20 cellular contexts compared by ENCODE assay signal in genomic region chr3:43391621-43392020, GRCh38.
DNase-seq lines count a peak whose midpoint lies in the region; ATAC-seq and TF ChIP-seq lines count a peak whose summit lies in the region.
"Had no signal": no experiment of that assay in that cellular context is flagged by ENCODE, and none has a peak within 500 bp of the region (broad histone marks: within the 10 kb centered on the region; RNA-seq: fewer than 3 reads in every experiment).

No MANE protein-coding gene starts in this region.

- TF ChIP-seq POLR2A in esophagus muscularis mucosa (IDR thresholded peaks at IDR 0.05; ENCODE audit: low read depth) (no peak), gastrocnemius medialis (IDR thresholded peaks at IDR 0.05) (no peak)

- H3K4me1 ChIP-seq in esophagus muscularis mucosa, result peaks cover 22 to 41% (median 28%) of the 10 kb centered on the region in 4 donors
- H3K4me1 ChIP-seq in gastrocnemius medialis, result peaks cover 21 to 38% of the 10 kb centered on the region in 2 donors
- H3K4me1 ChIP-seq: breast epithelium had no signal

- H3K27ac Mint-ChIP-seq in activated CD8-positive, alpha-beta T cell treated with anti-CD3 and anti-CD28 coated beads for 36 hours, result peak overlapping the region; percentile 28
- no peak overlapping the region for H3K27ac Mint-ChIP-seq in activated CD8-positive, alpha-beta T cell treated with anti-CD3 and anti-CD28 coated beads, Interleukin-2, amount 10 ng/mL, durations not matched to agents 7 days and 5 days
- H3K27ac Mint-ChIP-seq in T-helper 17 cell (peak overlapping the region; percentile 85), mesothelial cell of epicardium (no peak overlapping the region)

- peaks cover 3% of the 10 kb centered on the region for H3K9me3 ChIP-seq in T-helper 17 cell (ENCODE audit: control insufficient read depth, low read length, poor library complexity, severe bottlenecking)
- H3K9me3 ChIP-seq in esophagus muscularis mucosa, result no peaks in the 10 kb centered on the region
- H3K9me3 ChIP-seq in gastrocnemius medialis, result no peaks in the 10 kb centered on the region
- H3K9me3 ChIP-seq: breast epithelium, gastroesophageal sphincter, left lung, sigmoid colon had no signal

- no peaks in the 10 kb centered on the region for H3K9me3 Mint-ChIP-seq in activated CD8-positive, alpha-beta T cell treated with anti-CD3 and anti-CD28 coated beads for 36 hours
- peaks cover 11% of the 10 kb centered on the region for H3K9me3 Mint-ChIP-seq in activated CD8-positive, alpha-beta T cell treated with anti-CD3 and anti-CD28 coated beads, Interleukin-2, amount 10 ng/mL, durations not matched to agents 7 days and 5 days (ENCODE audit: insufficient read depth)
- no peaks in the 10 kb centered on the region for H3K9me3 Mint-ChIP-seq in mesothelial cell of epicardium

- in situ Hi-C loops in gastrocnemius medialis (cut with MboI; ENCODE audit: low sequenced_read_pairs in 4 of 4), result no loop called here

- DNase-seq in activated CD8-positive, alpha-beta T cell treated with anti-CD3 and anti-CD28 coated beads for 36 hours, result no peak
- DNase-seq in activated CD8-positive, alpha-beta T cell treated with anti-CD3 and anti-CD28 coated beads, Interleukin-2, amount 10 ng/mL, durations not matched to agents 7 days and 5 days, result no peak
- no peak for DNase-seq in T-helper 17 cell
- DNase-seq in esophagus muscularis mucosa (ENCODE audit: extremely low spot score), result peak; percentile 47
- no peak for DNase-seq in gastrocnemius medialis
- no peak for DNase-seq in GM10266 (ENCODE audit: extremely low spot score)
- no peak for DNase-seq in mesenteric fat pad (ENCODE audit: low spot score)
- no peak for DNase-seq in mesothelial cell of epicardium (ENCODE audit: low spot score in 2 of 2, unreplicated experiment in 2 of 2)
- DNase-seq: activated CD4-positive, alpha-beta T cell treated with anti-CD3 and anti-CD28 coated beads, Interleukin-2, amount 50 U/mL, for 48 hours; activated T-cell treated with anti-CD3 and anti-CD28 coated beads, Interleukin-2, amount 50 U/mL, for 4 hours; DMS153; erythroblast; GDM1; left lung; NCI-H1417; NCI-H526 treated with DMSO at 0.1 percent for 48 hours; sigmoid colon; stimulated activated naive CD4-positive, alpha-beta T cell treated with Interleukin-2 at 50 U/mL for 16 hours had no signal

- 100% methylated on average over 1 of the region's 1 CpG for WGBS in esophagus muscularis mucosa

- H3K36me3 ChIP-seq in esophagus muscularis mucosa (no peaks in the 10 kb centered on the region), gastrocnemius medialis (no peaks in the 10 kb centered on the region)
- H3K36me3 ChIP-seq: breast epithelium, left lung, sigmoid colon had no signal

- H3K4me3 Mint-ChIP-seq in activated CD8-positive, alpha-beta T cell treated with anti-CD3 and anti-CD28 coated beads for 36 hours, result no peak overlapping the region
- no peak overlapping the region for H3K4me3 Mint-ChIP-seq in activated CD8-positive, alpha-beta T cell treated with anti-CD3 and anti-CD28 coated beads, Interleukin-2, amount 10 ng/mL, durations not matched to agents 7 days and 5 days
- H3K4me3 Mint-ChIP-seq in T-helper 17 cell, result no peak overlapping the region
- H3K4me3 Mint-ChIP-seq in mesothelial cell of epicardium, result no peak overlapping the region
- H3K4me3 Mint-ChIP-seq: activated T-cell treated with anti-CD3 and anti-CD28 coated beads, Interleukin-2, amount 50 U/mL, for 4 hours had no signal

- ATAC-seq in activated CD8-positive, alpha-beta T cell treated with anti-CD3 and anti-CD28 coated beads for 36 hours, result no peak
- no peak for ATAC-seq in activated CD8-positive, alpha-beta T cell treated with anti-CD3 and anti-CD28 coated beads, Interleukin-2, amount 10 ng/mL, durations not matched to agents 7 days and 5 days
- ATAC-seq in T-helper 17 cell (no peak), gastrocnemius medialis (no peak)
- ATAC-seq: gastroesophageal sphincter, left lung had no signal

- H3K27me3 ChIP-seq in esophagus muscularis mucosa, result no peaks in the 10 kb centered on the region
- H3K27me3 ChIP-seq in gastrocnemius medialis, result no peaks in the 10 kb centered on the region
- H3K27me3 ChIP-seq: breast epithelium, gastroesophageal sphincter, left lung, sigmoid colon had no signal

- POLR2A ChIA-PET in activated CD8-positive, alpha-beta T cell treated with anti-CD3 and anti-CD28 coated beads for 36 hours (lab: Charles Lee), result interaction anchor here (0.9 kb wide), 1 partner anchor 44 kb away, joined by 3 read pairs; no protein-coding TSS in a partner anchor
- POLR2A ChIA-PET in activated CD8-positive, alpha-beta T cell treated with anti-CD3 and anti-CD28 coated beads, Interleukin-2, amount 10 ng/mL, durations not matched to agents 7 days and 5 days (lab: Charles Lee), result no interaction called here

- H3K4me3 ChIP-seq in esophagus muscularis mucosa (no peak overlapping the region), gastrocnemius medialis (no peak overlapping the region)
- H3K4me3 ChIP-seq: breast epithelium, gastroesophageal sphincter, left lung, sigmoid colon had no signal

- CTCF ChIA-PET in activated CD8-positive, alpha-beta T cell treated with anti-CD3 and anti-CD28 coated beads for 36 hours (lab: Charles Lee), result no interaction called here
- CTCF ChIA-PET in activated CD8-positive, alpha-beta T cell treated with anti-CD3 and anti-CD28 coated beads, Interleukin-2, amount 10 ng/mL, durations not matched to agents 7 days and 5 days (lab: Charles Lee), result interaction anchor here (0.6 kb wide), 1 partner anchor 229 kb away, joined by 3 read pairs; no protein-coding TSS in a partner anchor

- peaks cover 3% of the 10 kb centered on the region for H3K36me3 Mint-ChIP-seq in activated CD8-positive, alpha-beta T cell treated with anti-CD3 and anti-CD28 coated beads for 36 hours (ENCODE audit: low read depth)
- peaks cover 9% of the 10 kb centered on the region for H3K36me3 Mint-ChIP-seq in activated CD8-positive, alpha-beta T cell treated with anti-CD3 and anti-CD28 coated beads, Interleukin-2, amount 10 ng/mL, durations not matched to agents 7 days and 5 days (ENCODE audit: low read depth)
- H3K36me3 Mint-ChIP-seq in T-helper 17 cell (ENCODE audit: low read depth) (no peaks in the 10 kb centered on the region), mesothelial cell of epicardium (no peaks in the 10 kb centered on the region)

- intact Hi-C loops in activated CD8-positive, alpha-beta T cell treated with anti-CD3 and anti-CD28 coated beads for 36 hours (cut with micrococcal nuclease), result no loop called here
- intact Hi-C loops in esophagus muscularis mucosa (cut with DNase I), result no loop called here
- intact Hi-C loops in gastrocnemius medialis (cut with DNase I; ENCODE audit: low total_unique reads), result no loop called here

- H3K27ac ChIP-seq in esophagus muscularis mucosa (replicated peaks in 1 of 4), result peak overlapping the region in 1 of 4 donors; percentile 13
- peak overlapping the region; percentile 1 to 78 (median 36) for H3K27ac ChIP-seq in gastrocnemius medialis

- no peaks in the 10 kb centered on the region for H3K27me3 Mint-ChIP-seq in activated CD8-positive, alpha-beta T cell treated with anti-CD3 and anti-CD28 coated beads for 36 hours
- H3K27me3 Mint-ChIP-seq in activated CD8-positive, alpha-beta T cell treated with anti-CD3 and anti-CD28 coated beads, Interleukin-2, amount 10 ng/mL, durations not matched to agents 7 days and 5 days (ENCODE audit: low read depth), result peaks cover 2% of the 10 kb centered on the region
- H3K27me3 Mint-ChIP-seq in T-helper 17 cell (no peaks in the 10 kb centered on the region), mesothelial cell of epicardium (ENCODE audit: low read depth) (no peaks in the 10 kb centered on the region)

- no peak for TF ChIP-seq CTCF in activated CD8-positive, alpha-beta T cell treated with anti-CD3 and anti-CD28 coated beads for 36 hours (IDR thresholded peaks at IDR 0.05)
- no peak for TF ChIP-seq CTCF in esophagus muscularis mucosa (IDR thresholded peaks at IDR 0.05)
- TF ChIP-seq CTCF in gastrocnemius medialis (IDR thresholded peaks at IDR 0.05 in 4 of 5, conservative IDR thresholded peaks at IDR 0.05 in 1 of 5), result no peak
- no peak for TF ChIP-seq CTCF in GM10266 (IDR thresholded peaks at IDR 0.05; ENCODE audit: control insufficient read depth, insufficient read depth, low read depth, missing control alignments)
- no peak for TF ChIP-seq CTCF in mesothelial cell of epicardium (IDR thresholded peaks at IDR 0.05; ENCODE audit: unreplicated experiment)

- no peak for TF ChIP-seq EP300 in esophagus muscularis mucosa (IDR thresholded peaks at IDR 0.05)

- H3K4me1 Mint-ChIP-seq in activated CD8-positive, alpha-beta T cell treated with anti-CD3 and anti-CD28 coated beads for 36 hours (ENCODE audit: low read depth), result peaks cover 60% of the 10 kb centered on the region
- peaks cover 48% of the 10 kb centered on the region for H3K4me1 Mint-ChIP-seq in activated CD8-positive, alpha-beta T cell treated with anti-CD3 and anti-CD28 coated beads, Interleukin-2, amount 10 ng/mL, durations not matched to agents 7 days and 5 days (ENCODE audit: low read depth)
- peaks cover 26% of the 10 kb centered on the region for H3K4me1 Mint-ChIP-seq in T-helper 17 cell
- H3K4me1 Mint-ChIP-seq in mesothelial cell of epicardium, result no peaks in the 10 kb centered on the region

Comparison
In these comparisons a context has a peak if more than half of its experiments do, and no peak if none do; other contexts are left out.
1. H3K27ac Mint-ChIP-seq: peak in activated CD8-positive, alpha-beta T cell treated with anti-CD3 and anti-CD28 coated beads for 36 hours (single experiment) and T-helper 17 cell (single experiment); none in activated CD8-positive, alpha-beta T cell treated with anti-CD3 and anti-CD28 coated beads, Interleukin-2, amount 10 ng/mL, durations not matched to agents 7 days and 5 days (single experiment) and mesothelial cell of epicardium (single experiment).